Comparison of ENCODE assay signal across 8 cellular contexts in genomic region chr1:46533179-46533864, GRCh38. TPM values are rescaled to one million over a fixed set of nuclear protein-coding genes. Genes with fewer than 3 reads are reported as not detected.
A peak's percentile ranks its signal among the peaks of the same experiment; 100 is the strongest.
DNase-seq lines count a peak whose midpoint lies in the region; ATAC-seq lines count a peak whose summit lies in the region.

No MANE protein-coding gene starts in this region.

- ATAC-seq in left lobe of liver = peak; percentile 52

- peak; percentile 14 to 28 for DNase-seq in NOMO-1 (lab: John Stamatoyannopoulos, UW; ENCODE audit: unreplicated experiment in 2 of 2)
- DNase-seq in NOMO-1 treated with dmso at 0.1 percent for 144 hours (lab: John Stamatoyannopoulos, UW; ENCODE audit: unreplicated experiment) = no peak
- peak; percentile 29 for DNase-seq in activated CD4-positive, alpha-beta T cell treated with anti-CD3 and anti-CD28 coated beads for 1 hour
- DNase-seq in cerebellum (ENCODE audit: low spot score) = peak; percentile 52
- DNase-seq in left lobe of liver (ENCODE audit: low spot score) = no peak
- DNase-seq in stimulated activated CD8-positive, alpha-beta memory T cell treated with anti-CD3 and anti-CD28 coated beads, Interleukin-2, amount 100 ng/mL, for 48 hours (ENCODE audit: low read depth in 2 of 2) = peak; percentile 24
- DNase-seq in dedifferentiated amniotic fluid mesenchymal stem cell (ENCODE audit: extremely low spot score) = no peak
- no peak for DNase-seq in NCI-H226

RNA-seq across cellular contexts. Expression of gene KNCN, which starts 18.1 kb away (rescaled TPM):
- total RNA-seq in cerebellum (not detected), left lobe of liver (not detected)

RNA-seq across cellular contexts. Expression of gene DMBX1, which starts 43.7 kb away (rescaled TPM):
- 0.82 TPM for total RNA-seq in cerebellum
- not detected for total RNA-seq in left lobe of liver

Comparison
In these comparisons a context has a peak if more than half of its experiments do, and no peak if none do; other contexts are left out.
1. DNase-seq: peak in NOMO-1 (2 of 2), activated CD4-positive, alpha-beta T cell treated with anti-CD3 and anti-CD28 coated beads for 1 hour (single experiment), cerebellum (single experiment) and stimulated activated CD8-positive, alpha-beta memory T cell treated with anti-CD3 and anti-CD28 coated beads, Interleukin-2, amount 100 ng/mL, for 48 hours (2 of 2); none in NOMO-1 treated with dmso at 0.1 percent for 144 hours (single experiment), left lobe of liver (single experiment), dedifferentiated amniotic fluid mesenchymal stem cell (single experiment) and NCI-H226 (single experiment).